Comparison of ENCODE assay signal across 20 cellular contexts in the genomic region with DNA sequence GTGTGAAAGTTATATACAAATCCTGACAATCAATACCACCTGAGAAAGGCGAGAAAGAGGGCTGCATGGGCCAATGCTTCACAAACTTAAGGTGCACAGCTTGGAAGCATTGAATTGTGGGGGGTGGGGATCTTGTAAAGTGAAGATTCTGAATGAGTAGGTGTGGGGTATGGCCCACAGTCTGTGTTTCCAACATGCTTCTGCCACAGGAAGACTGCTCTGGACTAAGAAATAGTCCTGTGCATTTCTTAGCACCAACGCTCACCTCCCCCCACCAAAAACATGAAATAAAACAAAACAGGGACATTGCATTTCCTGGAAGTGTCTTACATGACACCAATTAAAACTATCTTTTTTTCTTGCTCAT. TPM values are rescaled to one million over a fixed set of nuclear protein-coding genes. Genes with fewer than 3 reads are reported as not detected.
DNase-seq lines count a peak whose midpoint lies in the region; ATAC-seq, FAIRE-seq and TF ChIP-seq lines count a peak whose summit lies in the region.
"Had no signal": no experiment of that assay in that cellular context is flagged by ENCODE, and none has a peak within 500 bp of the region (broad histone marks: within the 10 kb centered on the region; RNA-seq: fewer than 3 reads in every experiment).

No MANE protein-coding gene starts in this region.

- H3K27me3 Mint-ChIP-seq in H9 (ENCODE audit: low read depth) = no peaks in the 10 kb centered on the region; the same call in 1 of the 2 replicates

- TF ChIP-seq CTCF in A549 (IDR thresholded peaks at IDR 0.05) = no peak
- TF ChIP-seq CTCF in H9 (conservative IDR thresholded peaks at IDR 0.05) = no peak
- no peak for TF ChIP-seq CTCF in Panc1 (IDR thresholded peaks at IDR 0.05)
- TF ChIP-seq CTCF in thyroid gland (IDR thresholded peaks at IDR 0.05) = no peak

- H3K56ac ChIP-seq in H9 (ENCODE audit: insufficient read length, low read depth, low read length) (no peak overlapping the region), mesendoderm (ENCODE audit: low read length) (no peak overlapping the region)

- FAIRE-seq in A549 (lab: Jason Lieb, UNC) = no peak
- FAIRE-seq: A204.1, pancreas had no signal

- H3K79me2 ChIP-seq in H9 (ENCODE audit: insufficient read depth, low read length) (no peaks in the 10 kb centered on the region), mesendoderm (ENCODE audit: control insufficient read depth, insufficient read depth, low read length) (no peaks in the 10 kb centered on the region)

- peak overlapping the region in 1 of 3 experiments; percentile 58; a peak in 1 of 7 replicates for H3K27ac Mint-ChIP-seq in H9
- H3K27ac Mint-ChIP-seq: activated CD4-positive, alpha-beta T cell treated with anti-CD3 and anti-CD28 coated beads for 36 hours; T-helper 17 cell had no signal

- H3K79me1 ChIP-seq in H9 (ENCODE audit: insufficient read depth, low read depth, low read length, poor library complexity, severe bottlenecking) (no peaks in the 10 kb centered on the region), mesendoderm (ENCODE audit: low read length) (no peaks in the 10 kb centered on the region)

- TF ChIP-seq POLR2A in A549 (IDR thresholded peaks at IDR 0.05; ENCODE audit: low read length) = no peak
- no peak for TF ChIP-seq POLR2A in thyroid gland (IDR thresholded peaks at IDR 0.05)

- H3K4me2 ChIP-seq in A549 = 0 out of 3 replicates have a peak overlapping the region, but pooled peaks have one; percentile 65
- no peak overlapping the region for H3K4me2 ChIP-seq in H9 (ENCODE audit: insufficient read depth, insufficient read length, low read length)
- H3K4me2 ChIP-seq in mesendoderm (ENCODE audit: low read length) = no peak overlapping the region

- BruUV-seq in Panc1 (replicated peaks; lab: Mats Ljungman, UMichigan) = no TSS peak

- no peaks in the 10 kb centered on the region for H3K36me3 Mint-ChIP-seq in H9 (ENCODE audit: insufficient read depth in 1 of 3, low read depth in 3 of 3)
- H3K36me3 Mint-ChIP-seq: mesothelial cell of epicardium; naive thymus-derived CD4-positive, alpha-beta T cell had no signal

- CTCF ChIA-PET in A549 (lab: Yijun Ruan, JAX) = interaction anchor here (0.7 to 3.3 kb wide), 18 partner anchors 8 to 313 kb away, joined by 3 to 20 read pairs (median 5); a partner anchor contains a TSS
- CTCF ChIA-PET in Panc1 (lab: Charles Lee) = interaction anchor here (0.6 kb wide), 1 partner anchor 80 kb away, joined by 3 read pairs; no protein-coding TSS in a partner anchor

- H2BK20ac ChIP-seq in H9 (ENCODE audit: low read depth, low read length, poor library complexity, severe bottlenecking) = no peak overlapping the region

- H2BK5ac ChIP-seq in H9 (ENCODE audit: insufficient read length, low read length) (no peak overlapping the region), mesendoderm (ENCODE audit: low read length) (no peak overlapping the region)

- no peaks in the 10 kb centered on the region for H3K9me3 ChIP-seq in A549
- H3K9me3 ChIP-seq in H9 (ENCODE audit: control insufficient read depth, low read depth, low read length) = no peaks in the 10 kb centered on the region
- no peaks in the 10 kb centered on the region for H3K9me3 ChIP-seq in Panc1 (ENCODE audit: control insufficient read depth, insufficient read depth, low read depth, low read length)
- H3K9me3 ChIP-seq in thyroid gland = no peaks in the 10 kb centered on the region
- H3K9me3 ChIP-seq: body of pancreas, pancreas, spleen had no signal

- no peak overlapping the region for H3K9ac ChIP-seq in H9 (ENCODE audit: extremely low read depth, insufficient read length, low read length)
- H3K9ac ChIP-seq in mesendoderm (ENCODE audit: low read length) = no peak overlapping the region

- no peak overlapping the region for H3T11ph ChIP-seq in H9 (ENCODE audit: low read length)

- DNase-seq in A549 (ENCODE audit: low read depth in 1 of 2, low spot score in 1 of 2) (no peak), H9 (no peak), Panc1 (ENCODE audit: low read depth, low spot score) (no peak), mesendoderm (no peak), thyroid gland (no peak), DMS79 (lab: John Stamatoyannopoulos, UW) (no peak)
- DNase-seq in activated CD4-positive, CD25-positive, alpha-beta regulatory T cell treated with anti-CD3 and anti-CD28 coated beads, Interleukin-2, amount 50 U/mL, for 72 hours = no peak
- no peak for DNase-seq in activated CD4-positive, alpha-beta T cell treated with anti-CD3 and anti-CD28 coated beads, Interleukin-2, amount 50 U/mL, for 1 hour
- DNase-seq: activated naive CD4-positive, alpha-beta T cell; NCI-H1048; spleen; T-helper 17 cell had no signal

- H4K5ac ChIP-seq in H9 (ENCODE audit: insufficient read length, low read depth, low read length) (peak overlapping the region; percentile 15), mesendoderm (ENCODE audit: low read length) (no peak overlapping the region)

- in situ Hi-C loops in Panc1 (cut with HindIII; ENCODE audit: low pct_unique_long_range_greater_than_20kb, low sequenced_read_pairs) = no loop called here

- H2AFZ ChIP-seq in H9 (ENCODE audit: low read length) = peak overlapping the region; percentile 96

- POLR2A ChIA-PET in A549 (lab: Yijun Ruan, JAX) (no interaction called here), Panc1 (lab: Charles Lee) (interaction anchor here (0.8 to 1.1 kb wide), 2 partner anchors 22 to 352 kb away, joined by 3 read pairs; no protein-coding TSS in a partner anchor)

- intact Hi-C loops in Panc1 (cut with micrococcal nuclease; ENCODE audit: unreplicated experiment) = loop anchor here (2.0 to 5.0 kb wide), 2 partner anchors 63 to 182 kb away; no protein-coding TSS in a partner anchor
- intact Hi-C loops in thyroid gland (cut with DNase I) = loop anchor here (5.0 kb wide), 1 partner anchor 63 kb away; no protein-coding TSS in a partner anchor

- no peak overlapping the region for H3K14ac ChIP-seq in H9 (ENCODE audit: insufficient read depth, low read length)

- H2AK5ac ChIP-seq in H9 (ENCODE audit: insufficient read length, low read length) = no peak overlapping the region
- no peak overlapping the region for H2AK5ac ChIP-seq in mesendoderm (ENCODE audit: low read length)

- peak overlapping the region; percentile 18 to 36; a peak in 1 of 6 replicates for H3K27ac ChIP-seq in A549
- no peak overlapping the region for H3K27ac ChIP-seq in H9 (ENCODE audit: insufficient read length, low read depth, low read length)
- peak overlapping the region; percentile 30; the same call in 1 of the 2 replicates for H3K27ac ChIP-seq in Panc1 (ENCODE audit: low read length)
- no peak overlapping the region for H3K27ac ChIP-seq in mesendoderm (ENCODE audit: low read depth, low read length)
- no peak overlapping the region for H3K27ac ChIP-seq in thyroid gland
- H3K27ac ChIP-seq: body of pancreas, HL-60, pancreas, SK-N-MC had no signal

- H3K36me3 ChIP-seq in Panc1 (ENCODE audit: control insufficient read depth, insufficient read depth, low read length) (no peaks in the 10 kb centered on the region), mesendoderm (ENCODE audit: control insufficient read depth, insufficient read depth, low read length) (no peaks in the 10 kb centered on the region), thyroid gland (no peaks in the 10 kb centered on the region)
- H3K36me3 ChIP-seq: pancreas, spleen had no signal

- H4K8ac ChIP-seq in H9 (replicated peaks; ENCODE audit: insufficient read length, low read depth, low read length) (no peak overlapping the region), mesendoderm (ENCODE audit: low read depth, low read length) (no peak overlapping the region)

- peak overlapping the region; percentile 25 for H3K18ac ChIP-seq in H9 (ENCODE audit: insufficient read length, low read depth, low read length)
- H3K18ac ChIP-seq in mesendoderm (ENCODE audit: low read length) = peak overlapping the region; percentile 39

- no peaks in the 10 kb centered on the region for H3K23me2 ChIP-seq in H9 (ENCODE audit: insufficient read length, low read depth, low read length, poor library complexity, severe bottlenecking)

- TF ChIP-seq EP300 in A549 (IDR thresholded peaks at IDR 0.05) = no peak

- no peak overlapping the region for H2BK12ac ChIP-seq in H9 (ENCODE audit: insufficient read length, low read depth, low read length)

- ATAC-seq in A549 (no peak), Panc1 (no peak)

- no peak for TF ChIP-seq RAD21 in A549 (conservative IDR thresholded peaks at IDR 0.05 in 1 of 2, IDR thresholded peaks at IDR 0.05 in 1 of 2)

- H3K4me3 Mint-ChIP-seq in H9 = no peak overlapping the region
- H3K4me3 Mint-ChIP-seq: activated CD4-positive, alpha-beta T cell treated with anti-CD3 and anti-CD28 coated beads for 36 hours; naive thymus-derived CD4-positive, alpha-beta T cell; T-helper 17 cell had no signal

- H4K20me1 ChIP-seq in H9 (ENCODE audit: control insufficient read depth, insufficient read depth, insufficient read length) = no peaks in the 10 kb centered on the region

- no peak overlapping the region for H2BK120ac ChIP-seq in H9 (ENCODE audit: low read depth, low read length, poor library complexity, severe bottlenecking)
- no peak overlapping the region for H2BK120ac ChIP-seq in mesendoderm (ENCODE audit: low read depth, low read length)

- peaks cover 37% of the 10 kb centered on the region for H3K4me1 ChIP-seq in A549
- no peaks in the 10 kb centered on the region for H3K4me1 ChIP-seq in H9 (ENCODE audit: insufficient read depth, low read length)
- H3K4me1 ChIP-seq in Panc1 (ENCODE audit: control insufficient read depth, insufficient read depth, low read length) = peaks cover 36% of the 10 kb centered on the region
- H3K4me1 ChIP-seq in mesendoderm (ENCODE audit: control insufficient read depth, low read depth, low read length) = no peaks in the 10 kb centered on the region
- peaks cover 23 to 46% of the 10 kb centered on the region in 2 donors for H3K4me1 ChIP-seq in thyroid gland
- H3K4me1 ChIP-seq: pancreas had no signal

- no peak overlapping the region for H3K4ac ChIP-seq in H9 (ENCODE audit: low read depth, low read length)
- no peak overlapping the region for H3K4ac ChIP-seq in mesendoderm (ENCODE audit: low read depth, low read length)

- no peak overlapping the region for H2BK15ac ChIP-seq in H9 (ENCODE audit: low read depth, low read length)
- H2BK15ac ChIP-seq in mesendoderm (replicated peaks; ENCODE audit: low read depth) = no peak overlapping the region

- H3K27me3 ChIP-seq in H9 (ENCODE audit: insufficient read depth, low read length) = no peaks in the 10 kb centered on the region
- H3K27me3 ChIP-seq in Panc1 (ENCODE audit: control insufficient read depth, insufficient read depth, low read length) = no peaks in the 10 kb centered on the region
- H3K27me3 ChIP-seq in mesendoderm (ENCODE audit: insufficient read depth, low read length, poor library complexity) = no peaks in the 10 kb centered on the region
- no peaks in the 10 kb centered on the region for H3K27me3 ChIP-seq in thyroid gland
- H3K27me3 ChIP-seq: body of pancreas, pancreas, spleen had no signal

- no peaks in the 10 kb centered on the region for H3K9me3 Mint-ChIP-seq in H9
- H3K9me3 Mint-ChIP-seq: mesothelial cell of epicardium; naive thymus-derived CD4-positive, alpha-beta T cell had no signal

- no peak overlapping the region for H4K91ac ChIP-seq in H9 (ENCODE audit: insufficient read length, low read depth, low read length)

- H3K23ac ChIP-seq in H9 (ENCODE audit: insufficient read length, low read depth, low read length) (no peak overlapping the region), mesendoderm (ENCODE audit: low read length) (no peak overlapping the region)

- peaks cover 21 to 23% of the 10 kb centered on the region in 2 experiments for H3K4me1 Mint-ChIP-seq in H9

- H3K4me3 ChIP-seq in A549 = no peak overlapping the region
- H3K4me3 ChIP-seq in Panc1 (ENCODE audit: low read depth in 2 of 2, low read length in 2 of 2) = no peak overlapping the region
- no peak overlapping the region for H3K4me3 ChIP-seq in mesendoderm (ENCODE audit: low read length)
- no peak overlapping the region for H3K4me3 ChIP-seq in thyroid gland (replicated peaks in 1 of 3)
- H3K4me3 ChIP-seq: body of pancreas, pancreas, SK-N-MC, spleen had no signal

- 81% methylated on average over 2 of the region's 2 CpGs for WGBS in A549 (ENCODE audit: missing lambda C conversion rate)
- WGBS in H9 (ENCODE audit: extremely low coverage, insufficient read length, low lambda C conversion rate) = no CpG with 5 or more reads among the region's 2 CpGs
- no CpG with 5 or more reads among the region's 2 CpGs for WGBS in mesendoderm (ENCODE audit: extremely low coverage, insufficient coverage, low lambda C conversion rate)
- 88 to 98% methylated on average over 2 of the region's 2 CpGs for WGBS in thyroid gland, 2 donors

RNA-seq across cellular contexts. Expression of a gene that starts 21.9 kb away (rescaled TPM):
- polyA plus RNA-seq in A549 (2011; rRNA removed) (25.4 and 25.6 TPM in 2 replicates), A549 (2017; fragmentation: RNase III; extraction: RNeasy Plus Mini Kit Qiagen cat#74134 plus additional on column Dnase treatment) (16.4 to 18.9 TPM (median 18.9 TPM) in 3 replicates)
- polyA plus RNA-seq in A549 (2012; cell fraction: cytosol; rRNA removed) = 10.3 and 14.3 TPM in 2 replicates
- 12.4 and 19.0 TPM in 2 replicates for polyA plus RNA-seq in A549 (2012; cell fraction: nucleus; rRNA removed)
- polyA minus RNA-seq in A549 (2011; rRNA and poly(A)+ RNA removed) = 31.9 and 32.9 TPM in 2 replicates
- total RNA-seq in H9 (2021) (20.5 and 21.2 TPM in 2 replicates), Panc1 (2021; ENCODE audit: unreplicated experiment) (56.7 TPM), thyroid gland (10 to 100 TPM; 16.5 to 21.8 (median 19.7) TPM)
- 32.2 TPM for polyA plus RNA-seq in Panc1 (2012; ENCODE audit: insufficient read length)
- polyA plus RNA-seq in mesendoderm (2013, experiment 1 of 2) = 39.3 TPM
- 39.0 TPM for polyA plus RNA-seq in mesendoderm (2013, experiment 2 of 2)

Comparison
In these comparisons a context has a peak if more than half of its experiments do, and no peak if none do; other contexts are left out.
1. H3K27ac ChIP-seq: peak in A549 (2 of 2) and Panc1 (single experiment); none in H9 (single experiment), mesendoderm (single experiment) and thyroid gland (0 of 3).